ENCODE assay signal across 8 cellular contexts in genomic region chr4:40980318-40980883, GRCh38.
DNase-seq lines count a peak whose midpoint lies in the region; ATAC-seq and TF ChIP-seq lines count a peak whose summit lies in the region.

No MANE protein-coding gene starts in this region.

- no peak overlapping the region for H3K4me2 ChIP-seq in neuronal stem cell (ENCODE audit: insufficient read depth, low read length, poor library complexity, severe bottlenecking)

- no peak overlapping the region for H2AK5ac ChIP-seq in neuronal stem cell (ENCODE audit: low read depth, low read length)

- H3K4me3 ChIP-seq in AG04450 (ENCODE audit: low read depth, low read length) (no peak overlapping the region), Panc1 (ENCODE audit: low read depth in 2 of 2, low read length in 2 of 2) (no peak overlapping the region), neuronal stem cell (ENCODE audit: low read length in 2 of 2) (no peak overlapping the region)

- no CpG with 5 or more reads among the region's 1 CpG for WGBS in neuronal stem cell (ENCODE audit: extremely low coverage in 2 of 2, insufficient read length in 2 of 2, insufficient replicate concordance in 1 of 2), 2 donors

- H3K36me3 ChIP-seq in Panc1 (ENCODE audit: control insufficient read depth, insufficient read depth, low read length) = no peaks in the 10 kb centered on the region
- H3K36me3 ChIP-seq in neuronal stem cell (replicated peaks in 1 of 2; ENCODE audit: control insufficient read depth in 2 of 2, insufficient read depth in 2 of 2, low read length in 2 of 2) = no peaks in the 10 kb centered on the region

- peak; percentile 68 for ATAC-seq in GM18909 (IDR thresholded peaks at IDR 0.05; ENCODE audit: poor library complexity, unreplicated experiment)
- ATAC-seq in Panc1 = no peak
- ATAC-seq in HG03045 (IDR thresholded peaks at IDR 0.05; ENCODE audit: unreplicated experiment) = no peak

- H2BK5ac ChIP-seq in neuronal stem cell (ENCODE audit: low read length) = no peak overlapping the region

- H3K27ac ChIP-seq in AG04450 (ENCODE audit: low read depth, low read length) = no peak overlapping the region
- no peak overlapping the region for H3K27ac ChIP-seq in Panc1 (ENCODE audit: low read length)
- no peak overlapping the region for H3K27ac ChIP-seq in neuronal stem cell (replicated peaks; ENCODE audit: low read length)

- no peak overlapping the region for H3K9ac ChIP-seq in neuronal stem cell (ENCODE audit: low read depth, low read length, poor library complexity)

- in situ Hi-C loops in Panc1 (cut with HindIII; ENCODE audit: low pct_unique_long_range_greater_than_20kb, low sequenced_read_pairs) = no loop called here

- CTCF ChIA-PET in AG04450 (lab: Charles Lee) = interaction anchor here (0.6 to 3.3 kb wide), 3 partner anchors 9 to 234 kb away, joined by 4 to 21 read pairs (median 8); partner anchors contain the start of gene APBB2
- CTCF ChIA-PET in Panc1 (lab: Charles Lee) = interaction anchor here (0.8 kb wide), 1 partner anchor 232 kb away, joined by 3 read pairs; no protein-coding TSS in a partner anchor

- no peak overlapping the region for H3K23ac ChIP-seq in neuronal stem cell (ENCODE audit: low read depth, low read length, poor library complexity)

- no peak overlapping the region for H4K8ac ChIP-seq in neuronal stem cell (ENCODE audit: low read depth, low read length)

- H3K14ac ChIP-seq in neuronal stem cell (ENCODE audit: low read length) = no peak overlapping the region

- H2AFZ ChIP-seq in neuronal stem cell (ENCODE audit: low read length) = no peak overlapping the region

- H2BK120ac ChIP-seq in neuronal stem cell (ENCODE audit: low read depth, low read length) = no peak overlapping the region

- no peak for DNase-seq in AG04450 (ENCODE audit: low read depth, low spot score)
- DNase-seq in Panc1 (ENCODE audit: low read depth, low spot score) = no peak
- peak; percentile 7 to 51 for DNase-seq in hippocampal formation (lab: John Stamatoyannopoulos, UW)
- DNase-seq in NCI-H1092 (lab: John Stamatoyannopoulos, UW) = no peak
- no peak for DNase-seq in neuronal stem cell (ENCODE audit: low spot score)
- DNase-seq in amniotic stem cell (lab: John Stamatoyannopoulos, UW) = no peak

- H3K27me3 ChIP-seq in AG04450 (ENCODE audit: control insufficient read depth, insufficient read depth, low read length) (no peaks in the 10 kb centered on the region), Panc1 (ENCODE audit: control insufficient read depth, insufficient read depth, low read length) (no peaks in the 10 kb centered on the region), neuronal stem cell (ENCODE audit: control insufficient read depth in 3 of 3, insufficient read depth in 3 of 3, low read depth in 1 of 3, low read length in 3 of 3) (no peaks in the 10 kb centered on the region)

- TF ChIP-seq CTCF in AG04450 (IDR thresholded peaks at IDR 0.05; ENCODE audit: low read depth, low read length) (0 out of 2 replicates have a peak, but pooled peaks have one; percentile 12), Panc1 (IDR thresholded peaks at IDR 0.05) (peak; percentile 45)

- no peak overlapping the region for H2BK15ac ChIP-seq in neuronal stem cell (ENCODE audit: low read length)

- H3K9me3 ChIP-seq in AG04450 (ENCODE audit: control insufficient read depth, insufficient read depth, low read length) (no peaks in the 10 kb centered on the region; the same call in 1 of the 2 replicates), Panc1 (ENCODE audit: control insufficient read depth, insufficient read depth, low read depth, low read length) (no peaks in the 10 kb centered on the region), neuronal stem cell (replicated peaks in 1 of 2; ENCODE audit: control insufficient read depth in 2 of 2, insufficient read depth in 1 of 2, low read depth in 1 of 2, low read length in 2 of 2) (no peaks in the 10 kb centered on the region)

- H3K4ac ChIP-seq in neuronal stem cell (ENCODE audit: low read length) = no peak overlapping the region

- H3K4me1 ChIP-seq in Panc1 (ENCODE audit: control insufficient read depth, insufficient read depth, low read length) (no peaks in the 10 kb centered on the region; the same call in 1 of the 2 replicates), neuronal stem cell (ENCODE audit: control insufficient read depth in 2 of 2, insufficient read depth in 1 of 2, low read depth in 1 of 2, low read length in 2 of 2) (peaks cover 0 to 5% of the 10 kb centered on the region in 2 donors)

- no peak overlapping the region for H4K91ac ChIP-seq in neuronal stem cell (ENCODE audit: low read depth, low read length, poor library complexity)

- intact Hi-C loops in Panc1 (cut with micrococcal nuclease; ENCODE audit: unreplicated experiment) = no loop called here

- no TSS peak for BruUV-seq in Panc1 (replicated peaks; lab: Mats Ljungman, UMichigan)

- no peaks in the 10 kb centered on the region for H3K79me1 ChIP-seq in neuronal stem cell (ENCODE audit: low read depth, low read length)

- H2BK12ac ChIP-seq in neuronal stem cell (ENCODE audit: low read length) = no peak overlapping the region

- POLR2A ChIA-PET in AG04450 (lab: Yijun Ruan, JAX) (no interaction called here), Panc1 (lab: Charles Lee) (no interaction called here)

- no peak overlapping the region for H3K18ac ChIP-seq in neuronal stem cell (ENCODE audit: low read length)

Comparison
In these comparisons a context has a peak if more than half of its experiments do, and no peak if none do; other contexts are left out.
1. DNase-seq: peak in hippocampal formation (2 of 2); none in AG04450 (single experiment), Panc1 (single experiment), NCI-H1092 (single experiment), neuronal stem cell (single experiment) and amniotic stem cell (single experiment).